In genomic region chr17:31379796-31380195, GRCh38 we compare ENCODE assay signal across 19 cellular contexts. TPM values are rescaled to one million over a fixed set of nuclear protein-coding genes. Genes with fewer than 3 reads are reported as not detected.
"Had no signal": no experiment of that assay in that cellular context is flagged by ENCODE, and none has a peak within 500 bp of the region (broad histone marks: within the 10 kb centered on the region; RNA-seq: fewer than 3 reads in every experiment).

No MANE protein-coding gene starts in this region.

- H3K4me3 Mint-ChIP-seq: endodermal cell; naive thymus-derived CD8-positive, alpha-beta T cell had no signal

- H3K9me3 Mint-ChIP-seq: endodermal cell; naive thymus-derived CD8-positive, alpha-beta T cell had no signal

- H3K4me1 Mint-ChIP-seq: naive thymus-derived CD8-positive, alpha-beta T cell had no signal

- H3K27me3 Mint-ChIP-seq: naive thymus-derived CD8-positive, alpha-beta T cell had no signal

- DNase-seq: colonic mucosa; dermis blood vessel endothelial cell; effector CD4-positive, alpha-beta T cell; endodermal cell; erythroblast; foreskin keratinocyte; heart left ventricle; hippocampal formation; left colon; mucosa of descending colon; naive thymus-derived CD8-positive, alpha-beta T cell; right cardiac atrium; stimulated activated CD4-positive, alpha-beta T cell treated with anti-CD3 and anti-CD28 coated beads, Interleukin-2, amount 100 ng/mL, for 48 hours; stimulated activated naive CD4-positive, alpha-beta T cell treated with Interleukin-2 at 50 U/mL for 16 hours; testis had no signal

- H3K27ac Mint-ChIP-seq: endodermal cell; naive thymus-derived CD8-positive, alpha-beta T cell had no signal

RNA-seq across cellular contexts. Expression of gene EVI2A, which starts 58.4 kb away (rescaled TPM):
- total RNA-seq: dermis blood vessel endothelial cell, endodermal cell, kidney epithelial cell, osteocyte, smooth muscle cell had no signal
- polyA plus RNA-seq: foreskin keratinocyte, neural cell had no signal
